ENCODE assay signal across 10 cellular contexts in the genomic region with DNA sequence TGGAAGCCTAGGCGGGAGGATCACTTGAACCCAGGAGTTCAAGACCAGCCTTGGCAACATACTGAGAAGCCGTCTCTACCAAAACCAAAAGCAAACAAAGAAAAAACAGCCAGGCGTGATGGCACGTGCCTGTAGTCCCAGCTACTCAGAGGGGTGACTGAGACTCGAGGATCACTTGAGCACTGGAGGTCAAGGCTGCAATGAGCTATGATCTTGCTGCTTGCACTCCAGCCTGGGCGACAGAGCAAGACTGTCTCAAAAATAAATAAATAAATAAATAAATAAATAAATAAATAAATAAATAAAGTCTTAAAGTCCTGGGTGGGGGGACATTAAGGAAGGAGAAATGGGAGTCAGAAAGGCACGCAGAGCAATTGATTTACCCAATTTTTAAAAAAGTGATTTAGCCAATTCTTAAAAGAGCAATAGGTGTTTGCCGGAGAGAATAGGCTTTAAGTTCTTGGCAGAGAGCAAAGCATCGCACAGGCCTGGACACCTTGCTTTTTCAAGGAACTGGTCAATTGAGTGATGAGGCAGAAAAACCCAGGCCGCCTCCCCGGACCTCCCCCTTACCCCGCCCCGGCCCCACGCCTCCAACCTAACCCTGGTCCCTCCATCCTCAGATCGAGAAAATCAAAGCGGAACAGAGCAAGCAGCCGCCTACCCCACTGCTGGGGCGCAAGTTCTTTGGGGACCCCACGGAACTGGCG. TPM values are rescaled to one million over a fixed set of nuclear protein-coding genes. Genes with fewer than 3 reads are reported as not detected.
DNase-seq lines count a peak whose midpoint lies in the region; TF ChIP-seq lines count a peak whose summit lies in the region.
"Had no signal": no experiment of that assay in that cellular context is flagged by ENCODE, and none has a peak within 500 bp of the region (broad histone marks: within the 10 kb centered on the region; RNA-seq: fewer than 3 reads in every experiment).

No MANE protein-coding gene starts in this region.

- H3K9me3 Mint-ChIP-seq in Calu3 (ENCODE audit: low read depth, unreplicated experiment) = no peaks in the 10 kb centered on the region

- WGBS in esophagus squamous epithelium, 2 donors = 16 to 42% methylated on average over 9 to 18 of the region's 20 CpGs
- 18 to 25% (median 24%) methylated on average over 20 of the region's 20 CpGs for WGBS in ovary, 3 donors

- peaks cover 78% of the 10 kb centered on the region for H3K27me3 Mint-ChIP-seq in Calu3 (ENCODE audit: unreplicated experiment)

- H3K36me3 ChIP-seq in esophagus squamous epithelium (no peaks in the 10 kb centered on the region), ovary (no peaks in the 10 kb centered on the region)
- H3K36me3 ChIP-seq: adrenal gland had no signal

- no peak for TF ChIP-seq EP300 in ovary (IDR thresholded peaks at IDR 0.05)

- H3K4me1 Mint-ChIP-seq in Calu3 (ENCODE audit: low read depth, unreplicated experiment) = peaks cover 18% of the 10 kb centered on the region

- no peak overlapping the region for H3K27ac Mint-ChIP-seq in Calu3 (ENCODE audit: unreplicated experiment)

- H3K9me3 ChIP-seq in esophagus squamous epithelium (no peaks in the 10 kb centered on the region), ovary (no peaks in the 10 kb centered on the region)
- H3K9me3 ChIP-seq: adrenal gland had no signal

- BruUV-seq in Calu3 (replicated peaks; lab: Mats Ljungman, UMichigan) = no TSS peak

- peak overlapping the region; percentile 53 for H3K4me3 Mint-ChIP-seq in Calu3 (ENCODE audit: low read depth, unreplicated experiment)

- CTCF ChIA-PET in Calu3 (lab: Charles Lee) = no interaction called here

- H3K4me3 ChIP-seq in HFF-Myc (replicated peaks; ENCODE audit: low read depth, low read length) = 0 out of 2 replicates have a peak overlapping the region, but pooled peaks have one; percentile 13
- peak overlapping the region in 3 of 4 donors; percentile 5 to 52 (median 35) for H3K4me3 ChIP-seq in esophagus squamous epithelium
- H3K4me3 ChIP-seq in ovary = peak overlapping the region; percentile 2

- intact Hi-C loops in Calu3 (cut with micrococcal nuclease; ENCODE audit: unreplicated experiment) (no loop called here), esophagus squamous epithelium (cut with DNase I) (no loop called here), ovary (cut with DNase I) (no loop called here)

- peaks cover 13% of the 10 kb centered on the region for H3K36me3 Mint-ChIP-seq in Calu3 (ENCODE audit: insufficient read depth, unreplicated experiment)

- TF ChIP-seq POLR2A in esophagus squamous epithelium (IDR thresholded peaks at IDR 0.05) (no peak), ovary (IDR thresholded peaks at IDR 0.05) (no peak)

- no peak for TF ChIP-seq CTCF in Calu3 (IDR thresholded peaks at IDR 0.05; ENCODE audit: unreplicated experiment)
- TF ChIP-seq CTCF in HFF-Myc (IDR thresholded peaks at IDR 0.05; ENCODE audit: low read depth, low read length, missing control alignments) = no peak
- no peak for TF ChIP-seq CTCF in esophagus squamous epithelium (IDR thresholded peaks at IDR 0.05)
- no peak for TF ChIP-seq CTCF in ovary (IDR thresholded peaks at IDR 0.05)

- H3K27ac ChIP-seq in esophagus squamous epithelium = no peak overlapping the region
- H3K27ac ChIP-seq in ovary = no peak overlapping the region
- H3K27ac ChIP-seq: adrenal gland had no signal

- H3K27me3 ChIP-seq in esophagus squamous epithelium = peaks cover 12 to 67% (median 17%) of the 10 kb centered on the region in 4 donors
- no peaks in the 10 kb centered on the region for H3K27me3 ChIP-seq in ovary

- H3K4me1 ChIP-seq in esophagus squamous epithelium (peaks cover 10 to 29% (median 13%) of the 10 kb centered on the region in 3 donors), ovary (ENCODE audit: insufficient read depth) (peaks cover 4% of the 10 kb centered on the region)

- no peak for DNase-seq in Calu3
- DNase-seq in HFF-Myc (ENCODE audit: extremely low read depth, low read depth) = no peak
- no peak for DNase-seq in esophagus squamous epithelium (lab: John Stamatoyannopoulos, UW)
- DNase-seq in ovary = no peak
- no peak for DNase-seq in dedifferentiated amniotic fluid mesenchymal stem cell (ENCODE audit: extremely low spot score)
- DNase-seq in NCI-H1092 (lab: John Stamatoyannopoulos, UW) = no peak
- DNase-seq in NCI-H1694 treated with DMSO at 0.1 percent for 48 hours (lab: John Stamatoyannopoulos, UW) = no peak
- DNase-seq: MM.1S, nucleus accumbens had no signal

RNA-seq across cellular contexts. Expression of gene SHKBP1, which starts 9.5 kb away (rescaled TPM):
- total RNA-seq in Calu3 (2022) (117 TPM in 2 replicates), esophagus squamous epithelium (10 to 100 TPM; 42.3 to 77.9 (median 49.8) TPM), ovary (10 to 100 TPM; 23.4 to 48.7 (median 33.8) TPM)
- polyA plus RNA-seq in ovary = 10 to 100 TPM; 16.3 to 34.8 TPM

RNA-seq across cellular contexts. Expression of gene LTBP4, which starts 34.0 kb away (rescaled TPM):
- 14.1 and 20.3 TPM in 2 replicates for total RNA-seq in Calu3 (2022)
- total RNA-seq in esophagus squamous epithelium = 100 to 1,000 TPM in 1 of 4 donors, 10 to 100 TPM in 3; 43.5 to 249 (median 65.5) TPM
- total RNA-seq in ovary = 100 to 1,000 TPM; 214 to 840 (median 547) TPM
- polyA plus RNA-seq in ovary = 100 to 1,000 TPM; 152 to 488 TPM
